Comparison of ENCODE assay signal across 1 cellular context in the genomic region with DNA sequence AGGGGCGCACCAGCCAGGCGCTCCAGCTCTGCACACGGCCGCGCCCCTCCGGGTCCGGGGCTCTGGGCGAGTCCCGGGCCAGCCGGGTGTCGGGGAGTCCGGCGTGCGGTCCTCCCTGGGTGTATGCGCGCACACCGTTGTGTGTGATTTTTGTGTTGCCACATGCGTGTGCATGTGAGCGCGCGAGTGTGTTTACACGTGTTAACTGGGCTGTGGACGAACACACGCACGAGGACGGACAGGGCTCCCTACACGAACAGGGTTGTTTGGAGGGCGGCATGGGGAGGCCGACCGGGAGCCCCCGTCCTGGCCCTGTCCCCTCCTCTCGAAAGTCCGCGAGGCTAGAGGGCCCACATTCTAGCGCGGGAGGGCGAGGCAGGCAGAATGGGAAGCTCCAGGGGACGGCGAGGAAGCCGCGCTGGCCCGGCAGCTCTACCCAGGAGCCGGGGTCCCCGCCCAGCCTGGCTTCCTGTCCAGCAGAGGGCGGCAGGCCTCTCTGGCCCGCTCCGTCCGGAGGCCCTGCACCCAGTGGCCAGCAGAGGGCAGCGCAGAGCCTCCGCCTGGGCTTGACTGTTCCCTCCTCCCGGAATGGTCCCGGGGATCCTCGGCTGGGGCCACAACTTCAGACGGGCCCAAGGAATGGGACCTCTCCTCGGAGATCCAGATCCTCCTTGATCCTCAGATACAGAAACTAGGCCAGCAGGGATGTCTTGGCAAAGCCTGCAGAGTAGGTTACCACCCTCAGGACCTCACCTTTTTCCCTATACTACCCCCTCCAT.
TF ChIP-seq lines count a peak whose summit lies in the region.

No MANE protein-coding gene starts in this region.

TF ChIP-seq in HEK293, 187 proteins besides CTCF, POLR2A, EP300 and RAD21 (continued from another document):
- TF ChIP-seq KLF17 (tag by site-specific recombination; IDR thresholded peaks at IDR 0.05): peak; percentile 71; the same call in 1 of the 2 replicates
- peak; percentile 80 for TF ChIP-seq ZEB2 (tag by site-specific recombination; IDR thresholded peaks at IDR 0.05)
- no peak for TF ChIP-seq ZNF558 (tag by site-specific recombination; IDR thresholded peaks at IDR 0.05)
- TF ChIP-seq, protein P1, sequence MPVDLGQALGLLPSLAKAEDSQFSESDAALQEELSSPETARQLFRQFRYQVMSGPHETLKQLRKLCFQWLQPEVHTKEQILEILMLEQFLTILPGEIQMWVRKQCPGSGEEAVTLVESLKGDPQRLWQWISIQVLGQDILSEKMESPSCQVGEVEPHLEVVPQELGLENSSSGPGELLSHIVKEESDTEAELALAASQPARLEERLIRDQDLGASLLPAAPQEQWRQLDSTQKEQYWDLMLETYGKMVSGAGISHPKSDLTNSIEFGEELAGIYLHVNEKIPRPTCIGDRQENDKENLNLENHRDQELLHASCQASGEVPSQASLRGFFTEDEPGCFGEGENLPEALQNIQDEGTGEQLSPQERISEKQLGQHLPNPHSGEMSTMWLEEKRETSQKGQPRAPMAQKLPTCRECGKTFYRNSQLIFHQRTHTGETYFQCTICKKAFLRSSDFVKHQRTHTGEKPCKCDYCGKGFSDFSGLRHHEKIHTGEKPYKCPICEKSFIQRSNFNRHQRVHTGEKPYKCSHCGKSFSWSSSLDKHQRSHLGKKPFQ (tag by site-specific recombination; IDR thresholded peaks at IDR 0.05): no peak
- TF ChIP-seq MEIS1 (CRISPR knock-in tag; IDR thresholded peaks at IDR 0.05; ENCODE audit: borderline replicate concordance): no peak
- 0 out of 2 replicates have a peak, but pooled peaks have one; percentile 54 for TF ChIP-seq GLI4 (tag by site-specific recombination; IDR thresholded peaks at IDR 0.05)
- peak; percentile 15; the same call in 1 of the 2 replicates for TF ChIP-seq ZSCAN4 (tag by site-specific recombination; IDR thresholded peaks at IDR 0.05)
- TF ChIP-seq HOXD13 (CRISPR knock-in tag; IDR thresholded peaks at IDR 0.05; ENCODE audit: borderline replicate concordance): no peak
- no peak for TF ChIP-seq TSHZ1 (tag by site-specific recombination; IDR thresholded peaks at IDR 0.05; ENCODE audit: borderline replicate concordance)
- TF ChIP-seq ZNF223 (tag by site-specific recombination; IDR thresholded peaks at IDR 0.05): peak; percentile 46; the same call in 1 of the 2 replicates
- TF ChIP-seq ZNF544 (tag by site-specific recombination; IDR thresholded peaks at IDR 0.05): no peak
- TF ChIP-seq ZNF121 (tag by site-specific recombination; IDR thresholded peaks at IDR 0.05): peak; percentile 99
- no peak for TF ChIP-seq ZNF10 (tag by site-specific recombination; IDR thresholded peaks at IDR 0.05)
- TF ChIP-seq ZNF214 (tag by site-specific recombination; IDR thresholded peaks at IDR 0.05; ENCODE audit: borderline replicate concordance): no peak
- peak; percentile 47; the same call in 1 of the 2 replicates for TF ChIP-seq MZF1 (tag by site-specific recombination; IDR thresholded peaks at IDR 0.05; ENCODE audit: borderline replicate concordance)
- TF ChIP-seq KLF7 (tag by site-specific recombination; IDR thresholded peaks at IDR 0.05; ENCODE audit: borderline replicate concordance): peak; percentile 39; the same call in 1 of the 2 replicates
